In genomic region chr10:78664929-78665525, GRCh38 we compare ENCODE assay signal across 8 cellular contexts.
DNase-seq lines count a peak whose midpoint lies in the region; ATAC-seq and TF ChIP-seq lines count a peak whose summit lies in the region.

No MANE protein-coding gene starts in this region.

- H3K4me3 Mint-ChIP-seq in WTC11: no peak overlapping the region

- H3K27me3 ChIP-seq in kidney epithelial cell (ENCODE audit: control insufficient read depth, insufficient read depth, low read length): no peaks in the 10 kb centered on the region

- no peaks in the 10 kb centered on the region for H3K9me3 ChIP-seq in HEK293 (ENCODE audit: control insufficient read depth, insufficient read depth, low read depth, low read length)

- H3K36me3 Mint-ChIP-seq in WTC11: peaks cover 11% of the 10 kb centered on the region

- peaks cover 11% of the 10 kb centered on the region; the same call in 1 of the 2 replicates for H3K27me3 Mint-ChIP-seq in WTC11 (ENCODE audit: low read depth)

- H3K4me1 ChIP-seq in HEK293 (ENCODE audit: control insufficient read depth, insufficient read depth, low read length): no peaks in the 10 kb centered on the region

- H3K27ac ChIP-seq in C4-2B (no peak overlapping the region), HEK293 (ENCODE audit: extremely low read depth, low read depth, low read length) (no peak overlapping the region)

- CTCF ChIA-PET in HEK293 (lab: Yijun Ruan, JAX): interaction anchor here (0.6 to 1.0 kb wide), 6 partner anchors 9 to 530 kb away, joined by 3 to 5 read pairs (median 3); no protein-coding TSS in a partner anchor
- CTCF ChIA-PET in WTC11 (lab: Charles Lee): interaction anchor here (0.7 to 2.2 kb wide), 13 partner anchors 8 to 530 kb away, joined by 3 to 8 read pairs (median 3); no protein-coding TSS in a partner anchor

- POLR2A ChIA-PET in HEK293 (lab: Yijun Ruan, JAX): no interaction called here
- POLR2A ChIA-PET in WTC11 (lab: Charles Lee): no interaction called here

- H3K27ac Mint-ChIP-seq in WTC11: no peak overlapping the region

- H3K9me3 Mint-ChIP-seq in WTC11: peaks cover 40% of the 10 kb centered on the region

- no peaks in the 10 kb centered on the region for H3K4me1 Mint-ChIP-seq in WTC11

- no peak for DNase-seq in WTC11 (ENCODE audit: low spot score)
- no peak for DNase-seq in kidney epithelial cell (ENCODE audit: low read depth)
- DNase-seq in D341Med (ENCODE audit: low spot score): no peak

- ATAC-seq in WTC11 (no peak), HG02885 (IDR thresholded peaks at IDR 0.05; ENCODE audit: poor library complexity, unreplicated experiment) (no peak), GM18873 (IDR thresholded peaks at IDR 0.05; ENCODE audit: low FRiP score, unreplicated experiment) (no peak), GM21515 (IDR thresholded peaks at IDR 0.05; ENCODE audit: unreplicated experiment) (no peak)

- H3K4me3 ChIP-seq in HEK293 (ENCODE audit: low read depth, low read length) (no peak overlapping the region), kidney epithelial cell (ENCODE audit: low read depth, low read length) (no peak overlapping the region)

- TF ChIP-seq CTCF in C4-2B (conservative IDR thresholded peaks at IDR 0.05) (peak; percentile 85), HEK293 (tag by site-specific recombination; IDR thresholded peaks at IDR 0.05) (no peak), WTC11 (IDR thresholded peaks at IDR 0.05) (peak; percentile 74), kidney epithelial cell (IDR thresholded peaks at IDR 0.05; ENCODE audit: insufficient read depth, low read length, poor library complexity, severe bottlenecking) (peak; percentile 48)

- H3K36me3 ChIP-seq in HEK293 (ENCODE audit: control insufficient read depth in 2 of 2, insufficient read depth in 1 of 2, low read length in 2 of 2) (no peaks in the 10 kb centered on the region), kidney epithelial cell (ENCODE audit: control insufficient read depth, insufficient read depth, low read length) (no peaks in the 10 kb centered on the region)

TF ChIP-seq in HEK293, 187 proteins besides CTCF, POLR2A, EP300 and RAD21:
- TF ChIP-seq ZNF660 (tag by site-specific recombination; IDR thresholded peaks at IDR 0.05) (0 out of 2 replicates have a peak, but pooled peaks have one; percentile 40), ZNF18 (tag by site-specific recombination; IDR thresholded peaks at IDR 0.05) (no peak), SETDB1 (IDR thresholded peaks at IDR 0.05; ENCODE audit: insufficient read length, low read length) (peak; percentile 85), ZNF596 (tag by site-specific recombination; IDR thresholded peaks at IDR 0.05) (no peak), TRIM28 (IDR thresholded peaks at IDR 0.05; ENCODE audit: borderline replicate concordance, low read length) (peak; percentile 92; the same call in 1 of the 2 replicates), ZNF426 (tag by site-specific recombination; IDR thresholded peaks at IDR 0.05) (no peak), GLI4 (tag by site-specific recombination; IDR thresholded peaks at IDR 0.05) (no peak)

TF ChIP-seq in WTC11, 78 proteins besides CTCF, POLR2A, EP300 and RAD21:
- no peak for TF ChIP-seq ETV6 (CRISPR knock-in tag; IDR thresholded peaks at IDR 0.05)
- TF ChIP-seq SOX15 (CRISPR knock-in tag; IDR thresholded peaks at IDR 0.05): no peak
- no peak for TF ChIP-seq NR3C1 (CRISPR knock-in tag; conservative IDR thresholded peaks at IDR 0.05; ENCODE audit: low read depth)
- TF ChIP-seq CBFB (CRISPR knock-in tag; IDR thresholded peaks at IDR 0.05; ENCODE audit: low read depth): no peak
- no peak for TF ChIP-seq PRRX2 (CRISPR knock-in tag; IDR thresholded peaks at IDR 0.05)
- no peak for TF ChIP-seq GRHL2 (CRISPR knock-in tag; IDR thresholded peaks at IDR 0.05; ENCODE audit: insufficient replicate concordance, severe bottlenecking)
- no peak for TF ChIP-seq ESRRA (CRISPR knock-in tag; IDR thresholded peaks at IDR 0.05; ENCODE audit: borderline replicate concordance)
- no peak for TF ChIP-seq ZNF423 (CRISPR knock-in tag; IDR thresholded peaks at IDR 0.05)
- TF ChIP-seq FOXP1 (CRISPR knock-in tag; IDR thresholded peaks at IDR 0.05; ENCODE audit: borderline replicate concordance): no peak
- no peak for TF ChIP-seq ZNF532 (CRISPR knock-in tag; IDR thresholded peaks at IDR 0.05; ENCODE audit: borderline replicate concordance)
- no peak for TF ChIP-seq FOXK1 (CRISPR knock-in tag; IDR thresholded peaks at IDR 0.05)
- TF ChIP-seq ZNF512 (CRISPR knock-in tag; IDR thresholded peaks at IDR 0.05; ENCODE audit: borderline replicate concordance): no peak
- TF ChIP-seq CREB1 (CRISPR knock-in tag; IDR thresholded peaks at IDR 0.05): no peak
- TF ChIP-seq HMGXB4 (CRISPR knock-in tag; IDR thresholded peaks at IDR 0.05): no peak
- no peak for TF ChIP-seq EMX1 (CRISPR knock-in tag; IDR thresholded peaks at IDR 0.05)
- no peak for TF ChIP-seq NR1H2 (CRISPR knock-in tag; IDR thresholded peaks at IDR 0.05)
